Comparison of ENCODE assay signal across 1 cellular context in genomic region chr6:44119704-44120262, GRCh38.
TF ChIP-seq lines count a peak whose summit lies in the region.

No MANE protein-coding gene starts in this region.

TF ChIP-seq in GM12878, 131 proteins besides CTCF, POLR2A, EP300 and RAD21:
- TF ChIP-seq DPF2 (IDR thresholded peaks at IDR 0.05), result no peak
- TF ChIP-seq NRF1 (conservative IDR thresholded peaks at IDR 0.05; ENCODE audit: low read depth, low read length), result no peak
- no peak for TF ChIP-seq CBFB (IDR thresholded peaks at IDR 0.05; ENCODE audit: low read depth)
- TF ChIP-seq NR2C1 (IDR thresholded peaks at IDR 0.05), result no peak
- no peak for TF ChIP-seq KAT2A (conservative IDR thresholded peaks at IDR 0.05; ENCODE audit: control insufficient read depth, low read depth, low read length)
- TF ChIP-seq BHLHE40 (IDR thresholded peaks at IDR 0.05; ENCODE audit: borderline replicate concordance in 1 of 2, low read depth in 2 of 2, low read length in 1 of 2), result no peak
- TF ChIP-seq RELB (IDR thresholded peaks at IDR 0.05; ENCODE audit: low read depth), result no peak
- no peak for TF ChIP-seq TCF7 (IDR thresholded peaks at IDR 0.05; ENCODE audit: borderline replicate concordance)
- no peak for TF ChIP-seq NBN (IDR thresholded peaks at IDR 0.05)
- no peak for TF ChIP-seq ZNF207 (IDR thresholded peaks at IDR 0.05; ENCODE audit: borderline replicate concordance)
- TF ChIP-seq WRNIP1 (IDR thresholded peaks at IDR 0.05; ENCODE audit: borderline replicate concordance, low read depth, low read length), result no peak
- TF ChIP-seq CBX3 (IDR thresholded peaks at IDR 0.05; ENCODE audit: borderline replicate concordance, low read depth), result no peak
- TF ChIP-seq KDM1A (IDR thresholded peaks at IDR 0.05; ENCODE audit: borderline replicate concordance), result no peak
- no peak for TF ChIP-seq MYB (IDR thresholded peaks at IDR 0.05; ENCODE audit: borderline replicate concordance, low read depth, low read length)
- no peak for TF ChIP-seq FOXM1 (IDR thresholded peaks at IDR 0.05; ENCODE audit: low read depth, low read length)
- TF ChIP-seq RB1 (IDR thresholded peaks at IDR 0.05; ENCODE audit: borderline replicate concordance), result no peak
- no peak for TF ChIP-seq MEF2A (IDR thresholded peaks at IDR 0.05; ENCODE audit: insufficient read depth, low read depth, low read length)
- TF ChIP-seq SREBF1 (IDR thresholded peaks at IDR 0.05; ENCODE audit: low read length), result no peak
- no peak for TF ChIP-seq ZNF24 (IDR thresholded peaks at IDR 0.05)
